ENCODE assay signal across 21 cellular contexts in genomic region chr6:130425532-130425931, GRCh38.
"Had no signal": no experiment of that assay in that cellular context is flagged by ENCODE, and none has a peak within 500 bp of the region (broad histone marks: within the 10 kb centered on the region; RNA-seq: fewer than 3 reads in every experiment).

No MANE protein-coding gene starts in this region.

- H3K36me3 ChIP-seq: tibial nerve, vagina, WERI-Rb-1 had no signal

- H3K27me3 ChIP-seq: tibial nerve, vagina had no signal

- DNase-seq: activated CD4-positive, alpha-beta memory T cell treated with anti-CD3 and anti-CD28 coated beads, Interleukin-2, amount 10 ng/mL, durations not matched to agents 7 days and 5 days; activated effector memory CD4-positive, alpha-beta T cell treated with Interleukin-2 at 50 U/mL for 16 hours; activated T-cell treated with anti-CD3 and anti-CD28 coated beads, Interleukin-2, amount 50 U/mL, for 4 hours; amniotic stem cell; cortex of kidney; effector memory CD4-positive, alpha-beta T cell; hippocampal formation; kidney glomerular epithelial cell; mesendoderm; natural killer cell; posterior cingulate gyrus; retina; stimulated activated CD4-positive, alpha-beta T cell treated with anti-CD3 and anti-CD28 coated beads, Interleukin-4, amount 100 ng/mL, for 4 hours; stimulated activated CD8-positive, alpha-beta memory T cell treated with anti-CD3 and anti-CD28 coated beads, Interleukin-4, amount 100 ng/mL, for 48 hours; stimulated activated naive CD4-positive, alpha-beta T cell treated with Interleukin-2 at 50 U/mL for 16 hours; substantia nigra; T-helper 1 cell; WERI-Rb-1 had no signal

- H3K4me1 ChIP-seq: tibial nerve, vagina had no signal

- ATAC-seq: activated T-cell treated with anti-CD3 and anti-CD28 coated beads, Interleukin-2, amount 50 U/mL, for 4 hours; natural killer cell had no signal

- H3K9me3 ChIP-seq: tibial nerve, vagina had no signal

- H3K27ac ChIP-seq: skin epidermis, tibial nerve, vagina, WERI-Rb-1 had no signal

- H3K4me3 ChIP-seq: skin epidermis, tibial nerve, vagina had no signal
